ENCODE assay signal across 8 cellular contexts in the genomic region with DNA sequence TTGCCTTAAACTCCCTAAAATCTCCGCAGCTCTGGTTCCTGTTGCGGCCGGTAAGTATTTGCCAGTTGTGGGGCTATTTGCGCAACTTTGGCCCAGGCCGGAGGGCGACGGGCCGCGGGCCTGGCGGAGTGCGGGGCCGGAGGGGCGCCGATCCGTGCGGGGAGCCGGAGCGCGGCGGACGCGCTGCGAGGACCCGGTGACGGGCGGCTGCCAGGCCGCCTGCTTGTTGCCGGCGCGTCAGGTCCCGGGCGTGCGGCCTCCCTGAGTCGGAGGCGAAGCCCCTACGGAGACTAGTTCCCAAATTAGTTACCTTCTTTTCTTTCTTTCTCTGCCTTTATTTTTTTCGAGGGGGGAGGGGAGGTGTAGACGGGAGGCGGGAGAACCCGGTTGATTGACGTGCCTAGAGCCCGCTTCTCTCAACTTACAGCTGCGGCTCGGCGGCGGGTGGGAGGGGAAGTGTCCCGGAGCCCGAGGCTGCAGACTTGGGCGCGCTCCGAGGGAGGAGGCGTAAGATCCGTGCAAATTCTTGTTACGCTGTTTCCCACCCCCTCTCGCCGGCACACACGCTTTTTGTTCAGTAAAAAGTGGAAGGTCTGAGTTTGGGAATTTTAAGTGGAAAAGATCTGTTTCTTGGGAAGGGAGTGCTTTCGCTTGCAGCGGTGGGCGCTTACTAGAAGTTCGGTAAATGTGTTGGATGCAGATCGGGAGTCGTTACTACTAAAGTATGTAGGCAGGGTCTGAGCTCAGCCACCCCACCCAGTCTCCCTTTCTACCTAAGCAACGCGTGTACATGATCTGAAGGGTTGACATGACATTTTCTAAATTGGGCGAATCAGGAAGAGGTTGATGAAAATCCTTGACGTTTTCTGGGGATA. TPM values are rescaled to one million over a fixed set of nuclear protein-coding genes. Genes with fewer than 3 reads are reported as not detected.
A peak's percentile ranks its signal among the peaks of the same experiment; 100 is the strongest.
DNase-seq lines count a peak whose midpoint lies in the region; ATAC-seq and TF ChIP-seq lines count a peak whose summit lies in the region.

No MANE protein-coding gene starts in this region.

- peak overlapping the region; percentile 95 for H4K8ac ChIP-seq in trophoblast cell (ENCODE audit: low read depth, low read length)

- peaks cover 74% of the 10 kb centered on the region for H3K4me1 Mint-ChIP-seq in HFFc6 (ENCODE audit: low read depth)

- H3K9ac ChIP-seq in trophoblast cell (ENCODE audit: low read length): peak overlapping the region; percentile 100

- H3K79me1 ChIP-seq in trophoblast cell (ENCODE audit: low read length): peaks cover 35% of the 10 kb centered on the region

- peak overlapping the region; percentile 97 for H3K4ac ChIP-seq in trophoblast cell (ENCODE audit: low read depth, low read length)

- H3K4me3 Mint-ChIP-seq in HFFc6: peak overlapping the region; percentile 95

- H4K12ac ChIP-seq in trophoblast cell (ENCODE audit: low read depth, low read length): peak overlapping the region; percentile 97

- TF ChIP-seq CTCF in HFFc6 (IDR thresholded peaks at IDR 0.05) (no peak; the same call in 1 of the 2 replicates), heart right ventricle (IDR thresholded peaks at IDR 0.05) (no peak), tibial artery (IDR thresholded peaks at IDR 0.05) (no peak)

- H3K27me3 ChIP-seq in heart right ventricle: no peaks in the 10 kb centered on the region
- H3K27me3 ChIP-seq in trophoblast cell (ENCODE audit: insufficient read depth, low read length): no peaks in the 10 kb centered on the region
- no peaks in the 10 kb centered on the region for H3K27me3 ChIP-seq in tibial artery

- peaks cover 10 to 72% (median 69%) of the 10 kb centered on the region in 9 donors for H3K4me1 ChIP-seq in heart right ventricle
- peaks cover 13 to 15% of the 10 kb centered on the region in 2 experiments for H3K4me1 ChIP-seq in trophoblast cell (ENCODE audit: control insufficient read depth in 1 of 2, insufficient read depth in 2 of 2, low read length in 2 of 2)
- H3K4me1 ChIP-seq in tibial artery: peaks cover 0 to 62% (median 35%) of the 10 kb centered on the region in 4 donors

- H3K4me2 ChIP-seq in trophoblast cell (ENCODE audit: low read length): peak overlapping the region; percentile 99

- whole genome bisulfite sequencing in adipose tissue, 3 donors: 0% methylated on average over 63 to 67 of the region's 67 CpGs
- WGBS in heart right ventricle, 2 donors: 0% methylated on average over 64 to 67 of the region's 67 CpGs
- WGBS in trophoblast cell (ENCODE audit: extremely low coverage, insufficient coverage, insufficient read length): no CpG with 5 or more reads among the region's 67 CpGs

- peak overlapping the region; percentile 97 for H3K27ac ChIP-seq in adipose tissue (ENCODE audit: low read depth, low read length)
- H3K27ac ChIP-seq in heart right ventricle: peak overlapping the region; percentile 97 to 100 (median 99)
- H3K27ac ChIP-seq in trophoblast cell (ENCODE audit: low read depth, low read length): peak overlapping the region; percentile 100
- peak overlapping the region; percentile 95 to 98 for H3K27ac ChIP-seq in tibial artery

- H2BK120ac ChIP-seq in trophoblast cell (ENCODE audit: insufficient read depth, low read length, poor library complexity): peak overlapping the region; percentile 45

- H2AFZ ChIP-seq in trophoblast cell (ENCODE audit: insufficient read depth, low read length, poor library complexity): peak overlapping the region; percentile 82

- H3K9me3 Mint-ChIP-seq in HFFc6: no peaks in the 10 kb centered on the region

- no peaks in the 10 kb centered on the region for H3K36me3 ChIP-seq in heart right ventricle
- no peaks in the 10 kb centered on the region for H3K36me3 ChIP-seq in trophoblast cell (ENCODE audit: control insufficient read depth in 1 of 2, insufficient read depth in 2 of 2, low read length in 2 of 2)
- no peaks in the 10 kb centered on the region for H3K36me3 ChIP-seq in tibial artery

- peak overlapping the region; percentile 92 for H3K18ac ChIP-seq in trophoblast cell (ENCODE audit: low read length)

- DNase-seq in Daoy (ENCODE audit: low read depth): peak; percentile 93
- peak; percentile 81 for DNase-seq in HFFc6
- peak; percentile 67 for DNase-seq in NCI-H128 (lab: John Stamatoyannopoulos, UW; ENCODE audit: unreplicated experiment)
- peak; percentile 82 for DNase-seq in T follicular helper cell (ENCODE audit: low read depth)
- peak; percentile 89 to 93 for DNase-seq in heart right ventricle
- peak; percentile 83 to 87 for DNase-seq in trophoblast cell
- peak; percentile 91 to 95 for DNase-seq in tibial artery

- H3K9me3 ChIP-seq in heart right ventricle: no peaks in the 10 kb centered on the region
- H3K9me3 ChIP-seq in trophoblast cell (ENCODE audit: insufficient read depth, low read depth, low read length): no peaks in the 10 kb centered on the region
- no peaks in the 10 kb centered on the region for H3K9me3 ChIP-seq in tibial artery

- peak overlapping the region; percentile 100 for H4K91ac ChIP-seq in trophoblast cell (ENCODE audit: low read depth, low read length)

- peak overlapping the region; percentile 37 for H3K23ac ChIP-seq in trophoblast cell (ENCODE audit: low read length)

- 0 out of 2 replicates have a peak, but pooled peaks cover 3% of the 10 kb centered on the region for H3K27me3 Mint-ChIP-seq in HFFc6 (ENCODE audit: insufficient read depth)

- peak overlapping the region; percentile 55 for H2BK12ac ChIP-seq in trophoblast cell (ENCODE audit: low read length)

- H3K4me3 ChIP-seq in heart right ventricle: peak overlapping the region; percentile 66 to 97 (median 79)
- peak overlapping the region; percentile 93 for H3K4me3 ChIP-seq in trophoblast cell (ENCODE audit: low read depth, low read length)
- peak overlapping the region; percentile 68 to 92 for H3K4me3 ChIP-seq in tibial artery

- H2BK5ac ChIP-seq in trophoblast cell (ENCODE audit: low read depth, low read length, poor library complexity): peak overlapping the region; percentile 98

- intact Hi-C loops in heart right ventricle (cut with DNase I) (loop anchor here in 1 of 10 donors (10.0 kb wide), 1 partner anchor 160 kb away; no protein-coding TSS in a partner anchor), tibial artery (cut with DNase I; ENCODE audit: low total_unique reads) (loop anchor here (5.0 kb wide), 1 partner anchor 257 kb away; no protein-coding TSS in a partner anchor)

- peak overlapping the region; percentile 98 for H2AK5ac ChIP-seq in trophoblast cell (ENCODE audit: low read length)

- H3K14ac ChIP-seq in trophoblast cell (ENCODE audit: low read length): peak overlapping the region; percentile 98

- H3K36me3 Mint-ChIP-seq in HFFc6 (ENCODE audit: low read depth): peaks cover 10% of the 10 kb centered on the region

- H3K79me2 ChIP-seq in trophoblast cell (ENCODE audit: control insufficient read depth, insufficient read depth, low read length, poor library complexity): peaks cover 37% of the 10 kb centered on the region

- ATAC-seq in heart right ventricle: peak; percentile 45 to 76 (median 68)

- H3K27ac Mint-ChIP-seq in HFFc6: peak overlapping the region; percentile 99

RNA-seq across cellular contexts. Expression of a gene that starts 0.6 kb away (rescaled TPM):
- 31.3 and 47.0 TPM in 2 replicates for total RNA-seq in Daoy (2014; rRNA removed; shearing (Covaris generic))
- total RNA-seq in HFFc6 (2021; fragmentation: NEBNext Ultra II Directional; extraction: Animal tissue kit (Norgen Biotek cat#: 25700)): 10 to 100 TPM; 22.3 to 29.3 (median 25.5) TPM
- polyA plus RNA-seq in adipose tissue (10 to 100 TPM in 2 of 3 donors, 1 to 10 TPM in 1; 7.8 to 21.0 (median 19.3) TPM), heart right ventricle (10 to 100 TPM in 1 of 2 donors, 1 to 10 TPM in 1; 5.6 to 26.0 TPM)
- total RNA-seq in heart right ventricle: 10 to 100 TPM; 17.4 to 26.4 (median 20.6) TPM
- 38.0 and 39.2 TPM in 2 replicates for polyA plus RNA-seq in trophoblast cell (2013)

RNA-seq across cellular contexts. Expression of a gene that starts 1.5 kb away (rescaled TPM):
- 2.0 and 2.8 TPM in 2 replicates for total RNA-seq in Daoy (2014; rRNA removed; shearing (Covaris generic))
- total RNA-seq in HFFc6 (2021; fragmentation: NEBNext Ultra II Directional; extraction: Animal tissue kit (Norgen Biotek cat#: 25700)): 1 to 10 TPM; 5.7 to 8.2 (median 7.1) TPM
- 1 to 10 TPM; 2.6 to 4.0 (median 3.8) TPM for polyA plus RNA-seq in adipose tissue
- total RNA-seq in heart right ventricle: 10 to 100 TPM; 17.4 to 24.7 (median 21.2) TPM
- polyA plus RNA-seq in heart right ventricle: 10 to 100 TPM in 1 of 2 donors, 1 to 10 TPM in 1; 3.0 to 13.5 TPM
- polyA plus RNA-seq in trophoblast cell (2013): 9.0 and 9.1 TPM in 2 replicates

RNA-seq across cellular contexts. Expression of a gene that starts 35.4 kb away (rescaled TPM):
- total RNA-seq in Daoy (2014; rRNA removed; shearing (Covaris generic)): 5.6 and 6.1 TPM in 2 replicates
- 1 to 10 TPM; 5.6 to 9.6 (median 9.2) TPM for total RNA-seq in HFFc6 (2021; fragmentation: NEBNext Ultra II Directional; extraction: Animal tissue kit (Norgen Biotek cat#: 25700))
- polyA plus RNA-seq in adipose tissue (1 to 10 TPM; 2.9 to 7.3 (median 6.0) TPM), heart right ventricle (10 to 100 TPM in 1 of 2 donors, 1 to 10 TPM in 1; 2.6 to 10.3 TPM)
- total RNA-seq in heart right ventricle: 10 to 100 TPM in 9 of 10 donors, 1 to 10 TPM in 1; 9.4 to 77.6 (median 34.8) TPM
- polyA plus RNA-seq in trophoblast cell (2013): 52.5 and 55.1 TPM in 2 replicates

RNA-seq across cellular contexts. Expression of a gene that starts 39.8 kb away (rescaled TPM):
- total RNA-seq in Daoy (2014; rRNA removed; shearing (Covaris generic)): 1.6 and 2.9 TPM in 2 replicates
- total RNA-seq in HFFc6 (2021; fragmentation: NEBNext Ultra II Directional; extraction: Animal tissue kit (Norgen Biotek cat#: 25700)): 1 to 10 TPM in 4 of 6 experiments, under 1 TPM in 2; 0.94 to 1.3 (median 1.2) TPM
- polyA plus RNA-seq in adipose tissue: under 1 TPM; 0.06 to 0.16 (median 0.11) TPM
- total RNA-seq in heart right ventricle: under 1 TPM; 0.12 to 0.51 (median 0.20) TPM
- polyA plus RNA-seq in heart right ventricle: under 1 TPM; 0.07 to 0.09 TPM
- 3.9 TPM in 2 replicates for polyA plus RNA-seq in trophoblast cell (2013)

RNA-seq across cellular contexts. Expression of a gene that starts 44.6 kb away (rescaled TPM):
- 0.18 and 0.63 TPM in 2 replicates for total RNA-seq in Daoy (2014; rRNA removed; shearing (Covaris generic))
- total RNA-seq in HFFc6 (2021; fragmentation: NEBNext Ultra II Directional; extraction: Animal tissue kit (Norgen Biotek cat#: 25700)): under 1 TPM; 0.20 to 0.81 (median 0.27) TPM
- polyA plus RNA-seq in adipose tissue: 1 to 10 TPM in 2 of 3 donors, under 1 TPM in 1; 0.89 to 7.9 (median 1.0) TPM
- under 1 TPM in 8 of 10 donors, not detected in 2; 0.20 to 0.85 (median 0.49) TPM for total RNA-seq in heart right ventricle
- under 1 TPM; 0.07 to 0.59 TPM for polyA plus RNA-seq in heart right ventricle
- polyA plus RNA-seq in trophoblast cell (2013): 0.97 and 0.99 TPM in 2 replicates

Comparison
In these comparisons a context has a peak if more than half of its experiments do, and no peak if none do; other contexts are left out.
1. Peak in every context shown above with its lines: DNase-seq, ATAC-seq, H3K4me3 ChIP-seq and H3K27ac ChIP-seq.